ENCODE assay signal across 1 cellular context in the genomic region with DNA sequence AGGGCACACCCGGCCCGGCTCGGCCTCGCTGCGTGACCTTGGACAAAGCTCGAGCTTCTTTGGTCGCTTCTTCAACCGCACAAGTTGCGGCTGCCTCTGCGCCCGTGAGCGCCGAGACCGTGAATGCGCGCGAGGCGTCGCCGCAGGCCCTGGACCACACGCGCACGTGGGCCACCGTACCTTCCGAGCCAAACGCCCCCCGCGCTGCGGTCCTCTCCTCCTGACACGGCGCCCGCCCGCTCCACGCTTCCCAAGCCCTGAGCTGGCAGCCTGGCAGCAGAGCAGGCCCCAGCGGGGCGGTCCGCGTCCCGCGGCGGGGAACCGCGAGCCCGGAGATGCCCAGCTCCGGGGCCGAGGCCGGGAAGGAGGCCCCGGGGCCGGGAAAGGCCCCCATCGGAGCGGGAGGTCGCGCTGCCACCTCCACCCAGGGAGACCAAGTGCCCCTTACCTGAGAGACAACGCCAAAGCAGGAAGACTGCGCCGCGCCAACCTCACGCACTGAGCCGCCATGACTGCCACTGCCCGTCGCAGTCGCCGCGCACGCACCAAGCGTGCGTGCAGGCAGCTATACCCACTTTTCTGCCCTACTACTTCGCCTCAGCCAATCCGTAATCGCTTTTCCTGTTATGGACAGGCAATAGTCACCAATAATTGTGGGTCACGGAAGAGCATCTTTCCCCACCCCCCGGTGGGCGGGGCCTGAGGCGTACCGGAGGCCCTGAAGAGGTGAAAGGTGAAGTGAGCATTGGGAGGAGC.
TF ChIP-seq lines count a peak whose summit lies in the region.

GRPEL1 (minus strand) TSS at position 542 of the 756 bp plus-strand sequence; CDS start at position 510, 32 bp downstream.

TF ChIP-seq in HepG2, 621 proteins besides CTCF, POLR2A, EP300 and RAD21 (continued from another document and continues in another):
- TF ChIP-seq, protein P1, sequence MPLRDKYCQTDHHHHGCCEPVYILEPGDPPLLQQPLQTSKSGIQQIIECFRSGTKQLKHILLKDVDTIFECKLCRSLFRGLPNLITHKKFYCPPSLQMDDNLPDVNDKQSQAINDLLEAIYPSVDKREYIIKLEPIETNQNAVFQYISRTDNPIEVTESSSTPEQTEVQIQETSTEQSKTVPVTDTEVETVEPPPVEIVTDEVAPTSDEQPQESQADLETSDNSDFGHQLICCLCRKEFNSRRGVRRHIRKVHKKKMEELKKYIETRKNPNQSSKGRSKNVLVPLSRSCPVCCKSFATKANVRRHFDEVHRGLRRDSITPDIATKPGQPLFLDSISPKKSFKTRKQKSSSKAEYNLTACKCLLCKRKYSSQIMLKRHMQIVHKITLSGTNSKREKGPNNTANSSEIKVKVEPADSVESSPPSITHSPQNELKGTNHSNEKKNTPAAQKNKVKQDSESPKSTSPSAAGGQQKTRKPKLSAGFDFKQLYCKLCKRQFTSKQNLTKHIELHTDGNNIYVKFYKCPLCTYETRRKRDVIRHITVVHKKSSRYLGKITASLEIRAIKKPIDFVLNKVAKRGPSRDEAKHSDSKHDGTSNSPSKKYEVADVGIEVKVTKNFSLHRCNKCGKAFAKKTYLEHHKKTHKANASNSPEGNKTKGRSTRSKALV (CRISPR knock-in tag; IDR thresholded peaks at IDR 0.05): 0 out of 2 replicates have a peak, but pooled peaks have one; percentile 8
- no peak for TF ChIP-seq PRDM4 (CRISPR knock-in tag; IDR thresholded peaks at IDR 0.05; ENCODE audit: borderline replicate concordance)
- TF ChIP-seq ZNF710 (CRISPR knock-in tag; IDR thresholded peaks at IDR 0.05; ENCODE audit: borderline replicate concordance): peak; percentile 37; the same call in 1 of the 2 replicates
- peak; percentile 81 for TF ChIP-seq BORCS8-MEF2B (CRISPR knock-in tag; IDR thresholded peaks at IDR 0.05)
- TF ChIP-seq, protein P2, sequence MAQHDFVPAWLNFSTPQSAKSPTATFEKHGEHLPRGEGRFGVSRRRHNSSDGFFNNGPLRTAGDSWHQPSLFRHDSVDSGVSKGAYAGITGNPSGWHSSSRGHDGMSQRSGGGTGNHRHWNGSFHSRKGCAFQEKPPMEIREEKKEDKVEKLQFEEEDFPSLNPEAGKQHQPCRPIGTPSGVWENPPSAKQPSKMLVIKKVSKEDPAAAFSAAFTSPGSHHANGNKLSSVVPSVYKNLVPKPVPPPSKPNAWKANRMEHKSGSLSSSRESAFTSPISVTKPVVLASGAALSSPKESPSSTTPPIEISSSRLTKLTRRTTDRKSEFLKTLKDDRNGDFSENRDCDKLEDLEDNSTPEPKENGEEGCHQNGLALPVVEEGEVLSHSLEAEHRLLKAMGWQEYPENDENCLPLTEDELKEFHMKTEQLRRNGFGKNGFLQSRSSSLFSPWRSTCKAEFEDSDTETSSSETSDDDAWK (CRISPR knock-in tag; IDR thresholded peaks at IDR 0.05): no peak
- TF ChIP-seq, protein P3, sequence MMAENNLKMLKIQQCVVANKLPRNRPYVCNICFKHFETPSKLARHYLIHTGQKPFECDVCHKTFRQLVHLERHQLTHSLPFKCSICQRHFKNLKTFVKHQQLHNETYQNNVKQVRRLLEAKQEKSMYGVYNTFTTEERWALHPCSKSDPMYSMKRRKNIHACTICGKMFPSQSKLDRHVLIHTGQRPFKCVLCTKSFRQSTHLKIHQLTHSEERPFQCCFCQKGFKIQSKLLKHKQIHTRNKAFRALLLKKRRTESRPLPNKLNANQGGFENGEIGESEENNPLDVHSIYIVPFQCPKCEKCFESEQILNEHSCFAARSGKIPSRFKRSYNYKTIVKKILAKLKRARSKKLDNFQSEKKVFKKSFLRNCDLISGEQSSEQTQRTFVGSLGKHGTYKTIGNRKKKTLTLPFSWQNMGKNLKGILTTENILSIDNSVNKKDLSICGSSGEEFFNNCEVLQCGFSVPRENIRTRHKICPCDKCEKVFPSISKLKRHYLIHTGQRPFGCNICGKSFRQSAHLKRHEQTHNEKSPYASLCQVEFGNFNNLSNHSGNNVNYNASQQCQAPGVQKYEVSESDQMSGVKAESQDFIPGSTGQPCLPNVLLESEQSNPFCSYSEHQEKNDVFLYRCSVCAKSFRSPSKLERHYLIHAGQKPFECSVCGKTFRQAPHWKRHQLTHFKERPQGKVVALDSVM (CRISPR knock-in tag; IDR thresholded peaks at IDR 0.05): no peak
- TF ChIP-seq, protein P4, sequence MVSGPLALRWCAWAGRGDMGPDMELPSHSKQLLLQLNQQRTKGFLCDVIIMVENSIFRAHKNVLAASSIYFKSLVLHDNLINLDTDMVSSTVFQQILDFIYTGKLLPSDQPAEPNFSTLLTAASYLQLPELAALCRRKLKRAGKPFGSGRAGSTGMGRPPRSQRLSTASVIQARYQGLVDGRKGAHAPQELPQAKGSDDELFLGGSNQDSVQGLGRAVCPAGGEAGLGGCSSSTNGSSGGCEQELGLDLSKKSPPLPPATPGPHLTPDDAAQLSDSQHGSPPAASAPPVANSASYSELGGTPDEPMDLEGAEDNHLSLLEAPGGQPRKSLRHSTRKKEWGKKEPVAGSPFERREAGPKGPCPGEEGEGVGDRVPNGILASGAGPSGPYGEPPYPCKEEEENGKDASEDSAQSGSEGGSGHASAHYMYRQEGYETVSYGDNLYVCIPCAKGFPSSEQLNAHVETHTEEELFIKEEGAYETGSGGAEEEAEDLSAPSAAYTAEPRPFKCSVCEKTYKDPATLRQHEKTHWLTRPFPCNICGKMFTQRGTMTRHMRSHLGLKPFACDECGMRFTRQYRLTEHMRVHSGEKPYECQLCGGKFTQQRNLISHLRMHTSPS (CRISPR knock-in tag; IDR thresholded peaks at IDR 0.05; ENCODE audit: low read depth): no peak; the same call in 1 of the 2 replicates
- TF ChIP-seq, protein P5, sequence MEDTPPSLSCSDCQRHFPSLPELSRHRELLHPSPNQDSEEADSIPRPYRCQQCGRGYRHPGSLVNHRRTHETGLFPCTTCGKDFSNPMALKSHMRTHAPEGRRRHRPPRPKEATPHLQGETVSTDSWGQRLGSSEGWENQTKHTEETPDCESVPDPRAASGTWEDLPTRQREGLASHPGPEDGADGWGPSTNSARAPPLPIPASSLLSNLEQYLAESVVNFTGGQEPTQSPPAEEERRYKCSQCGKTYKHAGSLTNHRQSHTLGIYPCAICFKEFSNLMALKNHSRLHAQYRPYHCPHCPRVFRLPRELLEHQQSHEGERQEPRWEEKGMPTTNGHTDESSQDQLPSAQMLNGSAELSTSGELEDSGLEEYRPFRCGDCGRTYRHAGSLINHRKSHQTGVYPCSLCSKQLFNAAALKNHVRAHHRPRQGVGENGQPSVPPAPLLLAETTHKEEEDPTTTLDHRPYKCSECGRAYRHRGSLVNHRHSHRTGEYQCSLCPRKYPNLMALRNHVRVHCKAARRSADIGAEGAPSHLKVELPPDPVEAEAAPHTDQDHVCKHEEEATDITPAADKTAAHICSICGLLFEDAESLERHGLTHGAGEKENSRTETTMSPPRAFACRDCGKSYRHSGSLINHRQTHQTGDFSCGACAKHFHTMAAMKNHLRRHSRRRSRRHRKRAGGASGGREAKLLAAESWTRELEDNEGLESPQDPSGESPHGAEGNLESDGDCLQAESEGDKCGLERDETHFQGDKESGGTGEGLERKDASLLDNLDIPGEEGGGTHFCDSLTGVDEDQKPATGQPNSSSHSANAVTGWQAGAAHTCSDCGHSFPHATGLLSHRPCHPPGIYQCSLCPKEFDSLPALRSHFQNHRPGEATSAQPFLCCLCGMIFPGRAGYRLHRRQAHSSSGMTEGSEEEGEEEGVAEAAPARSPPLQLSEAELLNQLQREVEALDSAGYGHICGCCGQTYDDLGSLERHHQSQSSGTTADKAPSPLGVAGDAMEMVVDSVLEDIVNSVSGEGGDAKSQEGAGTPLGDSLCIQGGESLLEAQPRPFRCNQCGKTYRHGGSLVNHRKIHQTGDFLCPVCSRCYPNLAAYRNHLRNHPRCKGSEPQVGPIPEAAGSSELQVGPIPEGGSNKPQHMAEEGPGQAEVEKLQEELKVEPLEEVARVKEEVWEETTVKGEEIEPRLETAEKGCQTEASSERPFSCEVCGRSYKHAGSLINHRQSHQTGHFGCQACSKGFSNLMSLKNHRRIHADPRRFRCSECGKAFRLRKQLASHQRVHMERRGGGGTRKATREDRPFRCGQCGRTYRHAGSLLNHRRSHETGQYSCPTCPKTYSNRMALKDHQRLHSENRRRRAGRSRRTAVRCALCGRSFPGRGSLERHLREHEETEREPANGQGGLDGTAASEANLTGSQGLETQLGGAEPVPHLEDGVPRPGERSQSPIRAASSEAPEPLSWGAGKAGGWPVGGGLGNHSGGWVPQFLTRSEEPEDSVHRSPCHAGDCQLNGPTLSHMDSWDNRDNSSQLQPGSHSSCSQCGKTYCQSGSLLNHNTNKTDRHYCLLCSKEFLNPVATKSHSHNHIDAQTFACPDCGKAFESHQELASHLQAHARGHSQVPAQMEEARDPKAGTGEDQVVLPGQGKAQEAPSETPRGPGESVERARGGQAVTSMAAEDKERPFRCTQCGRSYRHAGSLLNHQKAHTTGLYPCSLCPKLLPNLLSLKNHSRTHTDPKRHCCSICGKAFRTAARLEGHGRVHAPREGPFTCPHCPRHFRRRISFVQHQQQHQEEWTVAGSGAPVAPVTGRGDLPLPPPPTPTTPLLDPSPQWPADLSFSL (CRISPR knock-in tag; IDR thresholded peaks at IDR 0.05): peak; percentile 10; the same call in 1 of the 2 replicates
- no peak for TF ChIP-seq NBN (conservative IDR thresholded peaks at IDR 0.05)
- TF ChIP-seq ZFP41 (CRISPR knock-in tag; IDR thresholded peaks at IDR 0.05; ENCODE audit: borderline replicate concordance): 0 out of 2 replicates have a peak, but pooled peaks have one; percentile 18
- peak; percentile 89 for TF ChIP-seq YY1 (IDR thresholded peaks at IDR 0.05; ENCODE audit: insufficient read depth, insufficient replicate concordance, low read depth, low read length)
- TF ChIP-seq SATB2 (CRISPR knock-in tag; IDR thresholded peaks at IDR 0.05): no peak
- peak; percentile 34; the same call in 1 of the 2 replicates for TF ChIP-seq TARDBP (CRISPR knock-in tag; IDR thresholded peaks at IDR 0.05)
- TF ChIP-seq SP1 (IDR thresholded peaks at IDR 0.05): peak; percentile 33; the same call in 1 of the 2 replicates
- TF ChIP-seq SP1 (CRISPR knock-in tag; IDR thresholded peaks at IDR 0.05): peak; percentile 97
- TF ChIP-seq ZBTB38 (CRISPR knock-in tag; IDR thresholded peaks at IDR 0.05): 0 out of 2 replicates have a peak, but pooled peaks have one; percentile 11
- TF ChIP-seq ZSCAN29 (CRISPR knock-in tag; conservative IDR thresholded peaks at IDR 0.05): 0 out of 2 replicates have a peak, but pooled peaks have one; percentile 43
- TF ChIP-seq SIN3A (IDR thresholded peaks at IDR 0.05; ENCODE audit: borderline replicate concordance, low read depth, low read length): peak; percentile 71; the same call in 1 of the 2 replicates
- peak; percentile 94 for TF ChIP-seq ZNF230 (CRISPR knock-in tag; IDR thresholded peaks at IDR 0.05)
- peak; percentile 64; the same call in 1 of the 2 replicates for TF ChIP-seq CENPBD1 (CRISPR knock-in tag; IDR thresholded peaks at IDR 0.05; ENCODE audit: borderline replicate concordance, low read depth)
- TF ChIP-seq NR1H2 (CRISPR knock-in tag; IDR thresholded peaks at IDR 0.05; ENCODE audit: borderline replicate concordance, low read depth): 0 out of 2 replicates have a peak, but pooled peaks have one; percentile 71
- TF ChIP-seq REL (CRISPR knock-in tag; conservative IDR thresholded peaks at IDR 0.05): 0 out of 2 replicates have a peak, but pooled peaks have one; percentile 67
- TF ChIP-seq ARNT2 (CRISPR knock-in tag; IDR thresholded peaks at IDR 0.05; ENCODE audit: low read depth): peak; percentile 27; the same call in 1 of the 2 replicates
- no peak for TF ChIP-seq NFE2L2 (IDR thresholded peaks at IDR 0.05; ENCODE audit: low read length)
- no peak for TF ChIP-seq GPN1 (CRISPR knock-in tag; IDR thresholded peaks at IDR 0.05; ENCODE audit: borderline replicate concordance)
- TF ChIP-seq, protein P6, sequence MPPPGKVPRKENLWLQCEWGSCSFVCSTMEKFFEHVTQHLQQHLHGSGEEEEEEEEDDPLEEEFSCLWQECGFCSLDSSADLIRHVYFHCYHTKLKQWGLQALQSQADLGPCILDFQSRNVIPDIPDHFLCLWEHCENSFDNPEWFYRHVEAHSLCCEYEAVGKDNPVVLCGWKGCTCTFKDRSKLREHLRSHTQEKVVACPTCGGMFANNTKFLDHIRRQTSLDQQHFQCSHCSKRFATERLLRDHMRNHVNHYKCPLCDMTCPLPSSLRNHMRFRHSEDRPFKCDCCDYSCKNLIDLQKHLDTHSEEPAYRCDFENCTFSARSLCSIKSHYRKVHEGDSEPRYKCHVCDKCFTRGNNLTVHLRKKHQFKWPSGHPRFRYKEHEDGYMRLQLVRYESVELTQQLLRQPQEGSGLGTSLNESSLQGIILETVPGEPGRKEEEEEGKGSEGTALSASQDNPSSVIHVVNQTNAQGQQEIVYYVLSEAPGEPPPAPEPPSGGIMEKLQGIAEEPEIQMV (CRISPR knock-in tag; IDR thresholded peaks at IDR 0.05; ENCODE audit: low read depth): peak; percentile 72; the same call in 1 of the 2 replicates
